ENCODE assay signal across 27 cellular contexts in the genomic region with DNA sequence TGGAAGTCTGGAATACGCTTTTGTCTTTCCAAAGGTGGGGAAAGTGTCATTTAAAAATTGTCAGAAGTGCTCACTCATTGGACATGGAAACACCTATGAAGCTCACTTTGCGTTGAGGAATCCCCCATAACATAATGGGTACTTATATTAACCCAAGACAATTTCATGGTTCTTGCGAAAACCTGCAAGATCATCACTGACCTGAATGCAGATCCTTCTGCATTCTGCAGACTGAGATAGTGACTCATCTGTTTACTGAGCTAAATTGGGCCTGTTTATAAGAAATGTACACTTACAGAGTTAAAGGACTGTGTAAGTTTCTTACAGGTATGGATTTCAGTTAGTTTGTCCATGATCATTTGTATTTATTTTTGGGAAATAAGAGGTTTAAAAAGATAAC.
A peak's percentile ranks its signal among the peaks of the same experiment; 100 is the strongest.
DNase-seq lines count a peak whose midpoint lies in the region; ATAC-seq, FAIRE-seq and TF ChIP-seq lines count a peak whose summit lies in the region.
"Had no signal": no experiment of that assay in that cellular context is flagged by ENCODE, and none has a peak within 500 bp of the region (broad histone marks: within the 10 kb centered on the region; RNA-seq: fewer than 3 reads in every experiment).

No MANE protein-coding gene starts in this region.

- no peak for FAIRE-seq in pancreas (lab: Jason Lieb, UNC)

- no peaks in the 10 kb centered on the region for H3K27me3 Mint-ChIP-seq in stimulated activated naive CD8-positive, alpha-beta T cell treated with anti-CD3 and anti-CD28 coated beads, Interleukin-15, amount 100 ng/mL, for 72 hours

- peak overlapping the region in 1 of 2 donors; percentile 19 for H3K27ac Mint-ChIP-seq in stimulated activated naive CD8-positive, alpha-beta T cell treated with anti-CD3 and anti-CD28 coated beads, Interleukin-15, amount 100 ng/mL, for 72 hours
- H3K27ac Mint-ChIP-seq: activated CD4-positive, alpha-beta memory T cell treated with anti-CD3 and anti-CD28 coated beads, Interleukin-2, amount 10 ng/mL, durations not matched to agents 7 days and 5 days; CD4-positive, CD25-positive, alpha-beta regulatory T cell; H9; nephron had no signal

- DNase-seq in DMS53 (lab: John Stamatoyannopoulos, UW) = peak; percentile 20
- no peak for DNase-seq in DMS53 treated with DMSO at 0.1 percent for 48 hours (lab: John Stamatoyannopoulos, UW; ENCODE audit: unreplicated experiment)
- peak; percentile 17 for DNase-seq in LHCN-M2 (ENCODE audit: low read depth)
- DNase-seq in amniotic epithelial cell (ENCODE audit: low read depth) = peak; percentile 76
- DNase-seq in hepatocyte (ENCODE audit: low spot score) = peak; percentile 8
- DNase-seq in stimulated activated naive CD8-positive, alpha-beta T cell treated with anti-CD3 and anti-CD28 coated beads, Interleukin-15, amount 100 ng/mL, for 72 hours = no peak
- DNase-seq in cardiac septum (ENCODE audit: low spot score) = no peak
- DNase-seq in pancreas = no peak
- DNase-seq: activated CD4-positive, alpha-beta memory T cell treated with anti-CD3 and anti-CD28 coated beads, Interleukin-2, amount 10 ng/mL, durations not matched to agents 7 days and 5 days; activated CD4-positive, alpha-beta T cell treated with anti-CD3 and anti-CD28 coated beads for 1 hour; activated CD8-positive, alpha-beta memory T cell treated with anti-CD3 and anti-CD28 coated beads, Interleukin-2, amount 50 U/mL, for 48 hours; activated naive CD4-positive, alpha-beta T cell treated with anti-CD3 and anti-CD28 coated beads, Interleukin-2, amount 50 U/mL, for 16 hours; CD4-positive, CD25-positive, alpha-beta regulatory T cell; dorsolateral prefrontal cortex; H9; head of caudate nucleus; NCI-H1694 treated with DMSO at 0.1 percent for 48 hours; NCI-H748 treated with DMSO at 0.1 percent for 48 hours; spleen; T-helper 2 cell had no signal

- H3K9me3 Mint-ChIP-seq in stimulated activated naive CD8-positive, alpha-beta T cell treated with anti-CD3 and anti-CD28 coated beads, Interleukin-15, amount 100 ng/mL, for 72 hours = no peaks in the 10 kb centered on the region
- H3K9me3 Mint-ChIP-seq: activated CD4-positive, alpha-beta memory T cell treated with anti-CD3 and anti-CD28 coated beads, Interleukin-2, amount 10 ng/mL, durations not matched to agents 7 days and 5 days; central memory CD8-positive, alpha-beta T cell; H9; nephron had no signal

- H3K36me3 ChIP-seq in hepatocyte (replicated peaks; ENCODE audit: insufficient read depth, low read depth) (no peaks in the 10 kb centered on the region), pancreas (no peaks in the 10 kb centered on the region)
- H3K36me3 ChIP-seq: right atrium auricular region, spleen, tibial nerve had no signal

- no peak overlapping the region for H3K4me3 Mint-ChIP-seq in stimulated activated naive CD8-positive, alpha-beta T cell treated with anti-CD3 and anti-CD28 coated beads, Interleukin-15, amount 100 ng/mL, for 72 hours
- H3K4me3 Mint-ChIP-seq: activated CD4-positive, alpha-beta memory T cell treated with anti-CD3 and anti-CD28 coated beads, Interleukin-2, amount 10 ng/mL, durations not matched to agents 7 days and 5 days; CD4-positive, CD25-positive, alpha-beta regulatory T cell; central memory CD8-positive, alpha-beta T cell; H9; nephron had no signal

- H3K4me3 ChIP-seq in hepatocyte = no peak overlapping the region
- no peak overlapping the region for H3K4me3 ChIP-seq in pancreas
- H3K4me3 ChIP-seq: dorsolateral prefrontal cortex, lung, right atrium auricular region, spleen, tibial nerve had no signal

- ATAC-seq in stimulated activated naive CD8-positive, alpha-beta T cell treated with anti-CD3 and anti-CD28 coated beads, Interleukin-15, amount 100 ng/mL, for 72 hours = no peak
- no peak for ATAC-seq in pancreas
- ATAC-seq: Right ventricle myocardium inferior had no signal

- no peak for TF ChIP-seq CTCF in hepatocyte (IDR thresholded peaks at IDR 0.05; ENCODE audit: poor library complexity)
- no peak for TF ChIP-seq CTCF in pancreas (IDR thresholded peaks at IDR 0.05)

- no peaks in the 10 kb centered on the region for H4K20me1 ChIP-seq in hepatocyte (ENCODE audit: insufficient read depth, poor library complexity, severe bottlenecking)

- no peak overlapping the region for H3K4me2 ChIP-seq in hepatocyte

- H3K9me3 ChIP-seq in hepatocyte (ENCODE audit: low read depth) (no peaks in the 10 kb centered on the region), pancreas (no peaks in the 10 kb centered on the region)
- H3K9me3 ChIP-seq: right atrium auricular region, spleen, tibial nerve had no signal

- WGBS in hepatocyte (ENCODE audit: low lambda C conversion rate, missing lambda C conversion rate) = 87% methylated on average over 3 of the region's 3 CpGs
- WGBS in pancreas, 2 donors = 86 to 90% methylated on average over 3 of the region's 3 CpGs

- H3K27me3 ChIP-seq in hepatocyte (no peaks in the 10 kb centered on the region), pancreas (no peaks in the 10 kb centered on the region)
- H3K27me3 ChIP-seq: dorsolateral prefrontal cortex, right atrium auricular region, spleen, tibial nerve had no signal

- intact Hi-C loops in cardiac septum (cut with DNase I) (loop anchor here (10.0 kb wide), 1 partner anchor 1040 kb away; no protein-coding TSS in a partner anchor), pancreas (cut with DNase I) (no loop called here)

- no peaks in the 10 kb centered on the region for H3K4me1 ChIP-seq in hepatocyte (ENCODE audit: insufficient read depth)
- H3K4me1 ChIP-seq in pancreas = no peaks in the 10 kb centered on the region
- H3K4me1 ChIP-seq: right atrium auricular region, spleen, tibial nerve had no signal

- H3K9me2 ChIP-seq in hepatocyte (replicated peaks; ENCODE audit: insufficient read depth) = no peaks in the 10 kb centered on the region

- H3K27ac ChIP-seq in hepatocyte = no peak overlapping the region
- H3K27ac ChIP-seq in pancreas = no peak overlapping the region
- H3K27ac ChIP-seq: 22Rv1, dorsolateral prefrontal cortex, right atrium auricular region, spleen, tibial nerve had no signal

- no peaks in the 10 kb centered on the region for H3K4me1 Mint-ChIP-seq in stimulated activated naive CD8-positive, alpha-beta T cell treated with anti-CD3 and anti-CD28 coated beads, Interleukin-15, amount 100 ng/mL, for 72 hours
- H3K4me1 Mint-ChIP-seq: activated CD4-positive, alpha-beta memory T cell treated with anti-CD3 and anti-CD28 coated beads, Interleukin-2, amount 10 ng/mL, durations not matched to agents 7 days and 5 days; CD4-positive, CD25-positive, alpha-beta regulatory T cell; central memory CD8-positive, alpha-beta T cell; H9; nephron had no signal

- no peak overlapping the region for H2AFZ ChIP-seq in hepatocyte

- H3K79me2 ChIP-seq in hepatocyte = no peaks in the 10 kb centered on the region

Comparison
In these comparisons a context has a peak if more than half of its experiments do, and no peak if none do; other contexts are left out.
1. DNase-seq: peak in DMS53 (single experiment), LHCN-M2 (single experiment), amniotic epithelial cell (single experiment) and hepatocyte (single experiment); none in DMS53 treated with DMSO at 0.1 percent for 48 hours (single experiment), stimulated activated naive CD8-positive, alpha-beta T cell treated with anti-CD3 and anti-CD28 coated beads, Interleukin-15, amount 100 ng/mL, for 72 hours (0 of 2), cardiac septum (single experiment) and pancreas (0 of 6).